8 cellular contexts compared by ENCODE assay signal in the genomic region with DNA sequence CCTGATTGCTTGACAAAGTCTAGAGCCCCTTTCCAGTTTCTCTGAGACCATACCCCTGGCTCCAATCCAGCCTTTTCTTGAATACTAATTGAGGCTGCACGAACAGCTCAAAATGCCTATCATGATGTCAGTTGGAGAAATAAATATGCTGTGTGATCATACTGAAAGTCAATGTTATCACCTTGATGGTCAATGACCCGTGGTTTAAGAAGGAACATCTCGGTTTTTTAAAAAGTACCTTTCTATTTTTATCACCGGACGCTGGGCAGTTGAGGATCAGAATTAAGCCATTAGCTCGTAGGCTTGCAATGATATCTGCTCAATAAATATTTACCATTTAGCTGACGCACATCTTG. TPM values are rescaled to one million over a fixed set of nuclear protein-coding genes. Genes with fewer than 3 reads are reported as not detected.
DNase-seq lines count a peak whose midpoint lies in the region; ATAC-seq, FAIRE-seq and TF ChIP-seq lines count a peak whose summit lies in the region.

No MANE protein-coding gene starts in this region.

- intact Hi-C loops in pancreas (cut with DNase I), result no loop called here

- no peaks in the 10 kb centered on the region for H3K36me3 ChIP-seq in duodenal mucosa (ENCODE audit: control insufficient read depth in 1 of 2, insufficient read depth in 2 of 2, low read length in 2 of 2)
- H3K36me3 ChIP-seq in pancreas, result no peaks in the 10 kb centered on the region

- no peaks in the 10 kb centered on the region for H3K27me3 ChIP-seq in duodenal mucosa (ENCODE audit: control insufficient read depth in 1 of 2, insufficient read depth in 2 of 2, low read length in 2 of 2)
- H3K27me3 ChIP-seq in pancreas, result no peaks in the 10 kb centered on the region

- H3K4me1 ChIP-seq in duodenal mucosa (ENCODE audit: control insufficient read depth in 1 of 2, insufficient read depth in 2 of 2, low read length in 2 of 2), result peaks cover 8 to 17% of the 10 kb centered on the region in 2 donors
- peaks cover 0 to 8% (median 0%) of the 10 kb centered on the region in 3 donors for H3K4me1 ChIP-seq in pancreas

- TF ChIP-seq CTCF in LNCaP clone FGC (IDR thresholded peaks at IDR 0.05; ENCODE audit: control insufficient read depth, extremely low read depth, insufficient read depth) (no peak), pancreas (IDR thresholded peaks at IDR 0.05) (no peak)

- peak; percentile 74 for FAIRE-seq in pancreas (lab: Jason Lieb, UNC)
- FAIRE-seq in HTR-8/SVneo (lab: Jason Lieb, UNC), result no peak

- DNase-seq in NCI-H2029 treated with DMSO at 0.1 percent for 48 hours (lab: John Stamatoyannopoulos, UW) (peak; percentile 2), NCI-H2029 (lab: John Stamatoyannopoulos, UW) (no peak), LNCaP clone FGC (ENCODE audit: low read depth) (no peak), pancreas (no peak), SW480 (ENCODE audit: low spot score) (no peak), HTR-8/SVneo (ENCODE audit: insufficient read length, low spot score) (no peak)
- DNase-seq in activated CD4-positive, alpha-beta T cell treated with anti-CD3 and anti-CD28 coated beads for 4 hours, result no peak

- peak overlapping the region; percentile 66 to 80 for H3K9ac ChIP-seq in duodenal mucosa (ENCODE audit: low read depth in 1 of 2, low read length in 2 of 2)

- 8 to 30% methylated on average over 7 of the region's 7 CpGs for WGBS in pancreas, 2 donors

- ATAC-seq in pancreas, result no peak

- H3K9me3 ChIP-seq in duodenal mucosa (ENCODE audit: control insufficient read depth in 1 of 2, low read length in 2 of 2) (no peaks in the 10 kb centered on the region), pancreas (no peaks in the 10 kb centered on the region)

- H3K27ac ChIP-seq in duodenal mucosa (ENCODE audit: low read depth, low read length) (peak overlapping the region; percentile 73), pancreas (peak overlapping the region; percentile 55 to 89 (median 75))

- H3K4me3 ChIP-seq in LNCaP clone FGC (ENCODE audit: low read depth, low read length), result peak overlapping the region; percentile 81
- H3K4me3 ChIP-seq in duodenal mucosa (ENCODE audit: low read depth in 1 of 2, low read length in 2 of 2), result peak overlapping the region; percentile 70 to 89
- peak overlapping the region in 3 of 4 donors; percentile 25 to 55 (median 40) for H3K4me3 ChIP-seq in pancreas

RNA-seq across cellular contexts. Expression of a gene that starts 0.9 kb away (rescaled TPM):
- total RNA-seq in pancreas, result 1 to 10 TPM; 3.1 to 8.9 (median 4.6) TPM
- polyA plus RNA-seq in pancreas, result 1 to 10 TPM; 2.2 to 3.6 TPM
